ENCODE assay signal across 23 cellular contexts in genomic region chrX:129955682-129956081, GRCh38. TPM values are rescaled to one million over a fixed set of nuclear protein-coding genes. Genes with fewer than 3 reads are reported as not detected.
DNase-seq lines count a peak whose midpoint lies in the region; ATAC-seq and TF ChIP-seq lines count a peak whose summit lies in the region.
"Had no signal": no experiment of that assay in that cellular context is flagged by ENCODE, and none has a peak within 500 bp of the region (broad histone marks: within the 10 kb centered on the region; RNA-seq: fewer than 3 reads in every experiment).

No MANE protein-coding gene starts in this region.

- POLR2A ChIA-PET in HEK293 (lab: Yijun Ruan, JAX) = interaction anchor here (2.0 kb wide), 1 partner anchor 22 kb away, joined by 12 read pairs; no protein-coding TSS in a partner anchor
- POLR2A ChIA-PET in CD8-positive, alpha-beta memory T cell (lab: Charles Lee) = interaction anchor here (1.1 kb wide), 1 partner anchor 24 kb away, joined by 3 read pairs; no protein-coding TSS in a partner anchor

- no peak overlapping the region for H3K4me3 ChIP-seq in HEK293 (ENCODE audit: low read depth, low read length)
- no peak overlapping the region for H3K4me3 ChIP-seq in CD8-positive, alpha-beta memory T cell (ENCODE audit: low read length)
- H3K4me3 ChIP-seq: MG63 had no signal

- no peaks in the 10 kb centered on the region for H3K9me3 ChIP-seq in HEK293 (ENCODE audit: control insufficient read depth, insufficient read depth, low read depth, low read length)
- no peaks in the 10 kb centered on the region for H3K9me3 ChIP-seq in CD8-positive, alpha-beta memory T cell (ENCODE audit: low read length)
- H3K9me3 ChIP-seq: BE2C, MG63 had no signal

- intact Hi-C loops in activated naive CD4-positive, alpha-beta T cell treated with anti-CD3 and anti-CD28 coated beads for 36 hours (cut with micrococcal nuclease) = no loop called here
- intact Hi-C loops in posterior vena cava (cut with DNase I) = loop anchor here in 1 of 2 donors (10.0 kb wide), 1 partner anchor 1781 kb away; no protein-coding TSS in a partner anchor

- H3K4me1 Mint-ChIP-seq in activated naive CD4-positive, alpha-beta T cell treated with anti-CD3 and anti-CD28 coated beads for 36 hours (ENCODE audit: low read depth) = peaks cover 7% of the 10 kb centered on the region
- peaks cover 3% of the 10 kb centered on the region for H3K4me1 Mint-ChIP-seq in glutamatergic neuron (ENCODE audit: low read depth, unreplicated experiment)
- H3K4me1 Mint-ChIP-seq in stimulated activated memory B cell treated with anti-CD40 and anti-IgM and Interleukin-4, amounts not matched to agents 10 μg/mL and 1 μg/mL and 100 μg/mL, for 72 hours = peaks cover 34% of the 10 kb centered on the region
- H3K4me1 Mint-ChIP-seq in CD8-positive, alpha-beta memory T cell = peaks cover 13 to 35% (median 21%) of the 10 kb centered on the region in 3 donors

- H3K36me3 Mint-ChIP-seq in activated naive CD4-positive, alpha-beta T cell treated with anti-CD3 and anti-CD28 coated beads for 36 hours (ENCODE audit: low read depth) = no peaks in the 10 kb centered on the region
- no peaks in the 10 kb centered on the region for H3K36me3 Mint-ChIP-seq in glutamatergic neuron (ENCODE audit: unreplicated experiment)
- H3K36me3 Mint-ChIP-seq in stimulated activated memory B cell treated with anti-CD40 and anti-IgM and Interleukin-4, amounts not matched to agents 10 μg/mL and 1 μg/mL and 100 μg/mL, for 72 hours = no peaks in the 10 kb centered on the region
- H3K36me3 Mint-ChIP-seq in CD8-positive, alpha-beta memory T cell = peaks cover 0 to 2% (median 0%) of the 10 kb centered on the region in 3 donors
- H3K36me3 Mint-ChIP-seq: activated naive CD4-positive, alpha-beta T cell treated with anti-CD3 and anti-CD28 coated beads, Interleukin-2, amount 50 U/mL, for 72 hours had no signal

- H3K27ac ChIP-seq in HEK293 (ENCODE audit: extremely low read depth, low read depth, low read length) = no peak overlapping the region
- no peak overlapping the region for H3K27ac ChIP-seq in CD8-positive, alpha-beta memory T cell (ENCODE audit: low read depth, low read length)

- no peaks in the 10 kb centered on the region for H3K27me3 ChIP-seq in CD8-positive, alpha-beta memory T cell (ENCODE audit: insufficient read depth, low read length, poor library complexity, severe bottlenecking)
- H3K27me3 ChIP-seq: BE2C, MG63 had no signal

- no peak for ATAC-seq in stimulated activated memory B cell treated with anti-CD40 and anti-IgM and Interleukin-4, amounts not matched to agents 10 μg/mL and 1 μg/mL and 100 μg/mL, for 72 hours
- ATAC-seq in activated CD4-positive, CD25-positive, alpha-beta regulatory T cell treated with anti-CD3 and anti-CD28 coated beads, Interleukin-2, amount 50 U/mL, for 24 hours = no peak
- ATAC-seq: activated naive CD4-positive, alpha-beta T cell treated with anti-CD3 and anti-CD28 coated beads, Interleukin-2, amount 50 U/mL, for 72 hours; activated T-cell treated with anti-CD3 and anti-CD28 coated beads, Interleukin-2, amount 50 U/mL, for 72 hours; left lobe of liver; stimulated activated naive CD8-positive, alpha-beta T cell treated with anti-CD3 and anti-CD28 coated beads, Interleukin-15, amount 100 ng/mL, for 72 hours had no signal

- TF ChIP-seq CTCF in HEK293 (tag by site-specific recombination; IDR thresholded peaks at IDR 0.05) (no peak), glutamatergic neuron (IDR thresholded peaks at IDR 0.05; ENCODE audit: partially characterized antibody, unreplicated experiment) (no peak)

- peak overlapping the region; percentile 45 for H3K4me3 Mint-ChIP-seq in activated naive CD4-positive, alpha-beta T cell treated with anti-CD3 and anti-CD28 coated beads for 36 hours
- peak overlapping the region; percentile 65 for H3K4me3 Mint-ChIP-seq in glutamatergic neuron (ENCODE audit: unreplicated experiment)
- H3K4me3 Mint-ChIP-seq in stimulated activated memory B cell treated with anti-CD40 and anti-IgM and Interleukin-4, amounts not matched to agents 10 μg/mL and 1 μg/mL and 100 μg/mL, for 72 hours = no peak overlapping the region
- H3K4me3 Mint-ChIP-seq in CD8-positive, alpha-beta memory T cell = peak overlapping the region in 3 of 7 donors; percentile 31 to 58 (median 40)

- DNase-seq in activated naive CD4-positive, alpha-beta T cell treated with anti-CD3 and anti-CD28 coated beads for 36 hours = no peak
- DNase-seq in activated naive CD4-positive, alpha-beta T cell treated with anti-CD3 and anti-CD28 coated beads, Interleukin-2, amount 50 U/mL, for 16 hours = no peak
- no peak for DNase-seq in glutamatergic neuron
- no peak for DNase-seq in posterior vena cava (ENCODE audit: low spot score)
- DNase-seq in CD8-positive, alpha-beta memory T cell = no peak
- DNase-seq: activated T-cell treated with anti-CD3 and anti-CD28 coated beads, Interleukin-2, amount 50 U/mL, for 72 hours; BE2C; DMS79 treated with DMSO at 0.1 percent for 48 hours; HCEC 1CT; KBM-7; mesenchymal stem cell; MG63; NCI-H1436; NCI-H2081 treated with DMSO at 0.1 percent for 48 hours; NCI-H446; NCI-H774; stimulated activated naive CD8-positive, alpha-beta T cell treated with anti-CD3 and anti-CD28 coated beads, Interleukin-15, amount 100 ng/mL, for 72 hours; SW 1271 had no signal

- H3K4me1 ChIP-seq in HEK293 (ENCODE audit: control insufficient read depth, insufficient read depth, low read length) = no peaks in the 10 kb centered on the region
- H3K4me1 ChIP-seq in CD8-positive, alpha-beta memory T cell (ENCODE audit: insufficient read depth, low read length) = peaks cover 12% of the 10 kb centered on the region
- H3K4me1 ChIP-seq: BE2C had no signal

- peaks cover 2% of the 10 kb centered on the region for H3K27me3 Mint-ChIP-seq in activated naive CD4-positive, alpha-beta T cell treated with anti-CD3 and anti-CD28 coated beads for 36 hours (ENCODE audit: low read depth)
- H3K27me3 Mint-ChIP-seq in glutamatergic neuron (ENCODE audit: unreplicated experiment) = peaks cover 15% of the 10 kb centered on the region
- no peaks in the 10 kb centered on the region for H3K27me3 Mint-ChIP-seq in stimulated activated memory B cell treated with anti-CD40 and anti-IgM and Interleukin-4, amounts not matched to agents 10 μg/mL and 1 μg/mL and 100 μg/mL, for 72 hours
- H3K27me3 Mint-ChIP-seq in CD8-positive, alpha-beta memory T cell = peaks cover 0 to 12% of the 10 kb centered on the region in 2 donors

- H3K27ac Mint-ChIP-seq in activated naive CD4-positive, alpha-beta T cell treated with anti-CD3 and anti-CD28 coated beads for 36 hours = no peak overlapping the region
- no peak overlapping the region for H3K27ac Mint-ChIP-seq in glutamatergic neuron (ENCODE audit: unreplicated experiment)
- peak overlapping the region; percentile 10 for H3K27ac Mint-ChIP-seq in stimulated activated memory B cell treated with anti-CD40 and anti-IgM and Interleukin-4, amounts not matched to agents 10 μg/mL and 1 μg/mL and 100 μg/mL, for 72 hours
- H3K27ac Mint-ChIP-seq in CD8-positive, alpha-beta memory T cell = peak overlapping the region in 1 of 8 donors; percentile 100
- H3K27ac Mint-ChIP-seq: activated naive CD4-positive, alpha-beta T cell treated with anti-CD3 and anti-CD28 coated beads, Interleukin-2, amount 50 U/mL, for 72 hours; activated T-cell treated with anti-CD3 and anti-CD28 coated beads, Interleukin-2, amount 50 U/mL, for 72 hours had no signal

- no peaks in the 10 kb centered on the region for H3K36me3 ChIP-seq in HEK293 (ENCODE audit: control insufficient read depth in 2 of 2, insufficient read depth in 1 of 2, low read length in 2 of 2)
- no peaks in the 10 kb centered on the region for H3K36me3 ChIP-seq in CD8-positive, alpha-beta memory T cell (ENCODE audit: insufficient read depth, low read length)
- H3K36me3 ChIP-seq: BE2C, MG63 had no signal

- H3K9me3 Mint-ChIP-seq in activated naive CD4-positive, alpha-beta T cell treated with anti-CD3 and anti-CD28 coated beads for 36 hours = no peaks in the 10 kb centered on the region
- peaks cover 3% of the 10 kb centered on the region for H3K9me3 Mint-ChIP-seq in glutamatergic neuron (ENCODE audit: unreplicated experiment)
- H3K9me3 Mint-ChIP-seq in stimulated activated memory B cell treated with anti-CD40 and anti-IgM and Interleukin-4, amounts not matched to agents 10 μg/mL and 1 μg/mL and 100 μg/mL, for 72 hours = no peaks in the 10 kb centered on the region
- peaks cover 0 to 2% (median 0%) of the 10 kb centered on the region in 5 donors for H3K9me3 Mint-ChIP-seq in CD8-positive, alpha-beta memory T cell
- H3K9me3 Mint-ChIP-seq: activated naive CD4-positive, alpha-beta T cell treated with anti-CD3 and anti-CD28 coated beads, Interleukin-2, amount 50 U/mL, for 72 hours; activated T-cell treated with anti-CD3 and anti-CD28 coated beads, Interleukin-2, amount 50 U/mL, for 72 hours; stimulated activated naive CD8-positive, alpha-beta T cell treated with anti-CD3 and anti-CD28 coated beads, Interleukin-15, amount 100 ng/mL, for 72 hours had no signal

- CTCF ChIA-PET in activated naive CD4-positive, alpha-beta T cell treated with anti-CD3 and anti-CD28 coated beads for 36 hours (lab: Charles Lee) = no interaction called here
- CTCF ChIA-PET in HEK293 (lab: Yijun Ruan, JAX) = interaction anchor here (1.5 kb wide), 1 partner anchor 30 kb away, joined by 3 read pairs; no protein-coding TSS in a partner anchor
- CTCF ChIA-PET in CD8-positive, alpha-beta memory T cell (lab: Charles Lee) = no interaction called here

TF ChIP-seq in HEK293, 187 proteins besides CTCF, POLR2A, EP300 and RAD21:
- TF ChIP-seq ZNF473 (tag by site-specific recombination; IDR thresholded peaks at IDR 0.05) = no peak
- TF ChIP-seq ZNF416 (tag by site-specific recombination; IDR thresholded peaks at IDR 0.05) = no peak
- TF ChIP-seq IKZF3 (tag by site-specific recombination; IDR thresholded peaks at IDR 0.05) = no peak
- TF ChIP-seq ZNF366 (tag by site-specific recombination; conservative IDR thresholded peaks at IDR 0.05) = peak; percentile 84

RNA-seq across cellular contexts. Expression of gene BCORL1, which starts 26.8 kb away (rescaled TPM):
- total RNA-seq in activated naive CD4-positive, alpha-beta T cell treated with anti-CD3 and anti-CD28 coated beads for 36 hours = 1 to 10 TPM; 3.6 to 4.1 TPM
- 14.7 TPM for total RNA-seq in glutamatergic neuron (ENCODE audit: unreplicated experiment)
- 10 to 100 TPM; 14.8 to 17.7 TPM for total RNA-seq in posterior vena cava
- total RNA-seq in CD8-positive, alpha-beta memory T cell = 10 to 100 TPM; 10.7 to 12.1 TPM
- 2.7 TPM for polyA plus RNA-seq in CD8-positive, alpha-beta memory T cell

RNA-seq across cellular contexts. Expression of gene UTP14A, which starts 49.7 kb away (rescaled TPM):
- 10 to 100 TPM; 21.5 to 22.6 TPM for total RNA-seq in activated naive CD4-positive, alpha-beta T cell treated with anti-CD3 and anti-CD28 coated beads for 36 hours
- 9.8 TPM for total RNA-seq in glutamatergic neuron (ENCODE audit: unreplicated experiment)
- 10 to 100 TPM; 13.2 to 14.3 TPM for total RNA-seq in posterior vena cava
- 10 to 100 TPM; 62.1 to 66.8 TPM for total RNA-seq in CD8-positive, alpha-beta memory T cell
- polyA plus RNA-seq in CD8-positive, alpha-beta memory T cell = 12.5 TPM
